26 cellular contexts compared by ENCODE assay signal in genomic region chr16:57616871-57617270, GRCh38. TPM values are rescaled to one million over a fixed set of nuclear protein-coding genes. Genes with fewer than 3 reads are reported as not detected.
DNase-seq lines count a peak whose midpoint lies in the region; ATAC-seq and TF ChIP-seq lines count a peak whose summit lies in the region.
"Had no signal": no experiment of that assay in that cellular context is flagged by ENCODE, and none has a peak within 500 bp of the region (broad histone marks: within the 10 kb centered on the region; RNA-seq: fewer than 3 reads in every experiment).

No MANE protein-coding gene starts in this region.

- no peaks in the 10 kb centered on the region for H3K27me3 Mint-ChIP-seq in chondrocyte (ENCODE audit: low read depth)
- H3K27me3 Mint-ChIP-seq: activated CD4-positive, alpha-beta memory T cell treated with anti-CD3 and anti-CD28 coated beads for 36 hours; activated naive CD4-positive, alpha-beta T cell treated with anti-CD3 and anti-CD28 coated beads, Interleukin-2, amount 50 U/mL, for 24 hours; effector memory CD8-positive, alpha-beta T cell had no signal

- peaks cover 6% of the 10 kb centered on the region for H3K4me1 Mint-ChIP-seq in chondrocyte (ENCODE audit: low read depth)

- no peak overlapping the region for H3K27ac ChIP-seq in right atrium auricular region
- H3K27ac ChIP-seq: left lung had no signal

- H3K9me3 Mint-ChIP-seq in chondrocyte (ENCODE audit: low read depth) = no peaks in the 10 kb centered on the region
- H3K9me3 Mint-ChIP-seq: activated CD4-positive, alpha-beta memory T cell treated with anti-CD3 and anti-CD28 coated beads for 36 hours; activated naive CD4-positive, alpha-beta T cell treated with anti-CD3 and anti-CD28 coated beads, Interleukin-2, amount 50 U/mL, for 24 hours; CD8-positive, alpha-beta T cell; effector memory CD8-positive, alpha-beta T cell; neural crest cell; WTC11 had no signal

- H3K4me3 Mint-ChIP-seq in chondrocyte (ENCODE audit: unreplicated experiment) = no peak overlapping the region
- H3K4me3 Mint-ChIP-seq: activated CD4-positive, alpha-beta memory T cell treated with anti-CD3 and anti-CD28 coated beads for 36 hours; activated naive CD4-positive, alpha-beta T cell treated with anti-CD3 and anti-CD28 coated beads, Interleukin-2, amount 50 U/mL, for 24 hours; CD8-positive, alpha-beta T cell; effector memory CD8-positive, alpha-beta T cell; neural crest cell; WTC11 had no signal

- H3K9me3 ChIP-seq in right atrium auricular region (no peaks in the 10 kb centered on the region), mucosa of descending colon (no peaks in the 10 kb centered on the region)
- H3K9me3 ChIP-seq: left lung, prostate gland had no signal

- no peaks in the 10 kb centered on the region for H3K27me3 ChIP-seq in right atrium auricular region
- H3K27me3 ChIP-seq: left lung had no signal

- TF ChIP-seq CTCF in right atrium auricular region (IDR thresholded peaks at IDR 0.05) (no peak), chondrocyte (IDR thresholded peaks at IDR 0.05) (no peak), mucosa of descending colon (IDR thresholded peaks at IDR 0.05) (no peak)

- intact Hi-C loops in Right ventricle myocardium inferior (cut with DNase I) (no loop called here), mucosa of descending colon (cut with DNase I, micrococcal nuclease) (no loop called here)

- no peak overlapping the region for H3K27ac Mint-ChIP-seq in chondrocyte (ENCODE audit: unreplicated experiment)
- H3K27ac Mint-ChIP-seq: activated CD4-positive, alpha-beta memory T cell treated with anti-CD3 and anti-CD28 coated beads for 36 hours; activated naive CD4-positive, alpha-beta T cell treated with anti-CD3 and anti-CD28 coated beads, Interleukin-2, amount 50 U/mL, for 24 hours; CD8-positive, alpha-beta T cell; WTC11 had no signal

- no peaks in the 10 kb centered on the region for H3K4me1 ChIP-seq in right atrium auricular region
- H3K4me1 ChIP-seq in mucosa of descending colon (ENCODE audit: low read depth) = peaks cover 13% of the 10 kb centered on the region

- no peaks in the 10 kb centered on the region for H3K36me3 ChIP-seq in right atrium auricular region
- H3K36me3 ChIP-seq in mucosa of descending colon (ENCODE audit: low read depth) = no peaks in the 10 kb centered on the region
- H3K36me3 ChIP-seq: left lung, prostate gland had no signal

- no peaks in the 10 kb centered on the region for H3K36me3 Mint-ChIP-seq in chondrocyte (ENCODE audit: low read depth)
- H3K36me3 Mint-ChIP-seq: activated CD4-positive, alpha-beta memory T cell treated with anti-CD3 and anti-CD28 coated beads for 36 hours; activated naive CD4-positive, alpha-beta T cell treated with anti-CD3 and anti-CD28 coated beads, Interleukin-2, amount 50 U/mL, for 24 hours; CD8-positive, alpha-beta T cell; WTC11 had no signal

- H3K4me3 ChIP-seq in right atrium auricular region (no peak overlapping the region), mucosa of descending colon (no peak overlapping the region)
- H3K4me3 ChIP-seq: left lung, prostate gland had no signal

- peak; percentile 69 for ATAC-seq in Right ventricle myocardium inferior
- no peak for ATAC-seq in mucosa of descending colon
- ATAC-seq: left lung, PC-3, WTC11 had no signal

- no peak for DNase-seq in Right ventricle myocardium inferior (ENCODE audit: missing footprints)
- DNase-seq in right atrium auricular region (ENCODE audit: low spot score) = no peak
- DNase-seq in chondrocyte (ENCODE audit: low spot score) = peak; percentile 21
- DNase-seq in mesenteric fat pad (ENCODE audit: low spot score) = peak; percentile 30
- no peak for DNase-seq in NCI-H146 (lab: John Stamatoyannopoulos, UW)
- DNase-seq in KG1 (lab: John Stamatoyannopoulos, UW) = no peak
- DNase-seq in mucosa of descending colon = no peak
- no peak for DNase-seq in NCI-H2227 treated with DMSO at 0.1 percent for 48 hours (lab: John Stamatoyannopoulos, UW)
- DNase-seq: activated CD4-positive, alpha-beta memory T cell treated with anti-CD3 and anti-CD28 coated beads for 36 hours; activated T-cell treated with anti-CD3 and anti-CD28 coated beads for 4 hours; CD8-positive, alpha-beta T cell; cerebellar nuclear complex; DND-41; effector memory CD8-positive, alpha-beta T cell; glutamatergic neuron; NCI-H1694 treated with DMSO at 0.1 percent for 48 hours; NCI-H226; PC-3; substantia nigra had no signal

RNA-seq across cellular contexts. Expression of gene ADGRG1, which starts 11.6 kb away (rescaled TPM):
- 23.1 TPM for total RNA-seq in Right ventricle myocardium inferior
- total RNA-seq in right atrium auricular region = 10 to 100 TPM; 12.6 to 25.5 TPM
- total RNA-seq in chondrocyte = 16.8 to 57.8 TPM (median 56.3 TPM) in 3 replicates
- total RNA-seq in mesenteric fat pad = 96.3 TPM
- 100 to 1,000 TPM in 1 of 3 donors, 10 to 100 TPM in 2; 37.0 to 104 (median 98.4) TPM for total RNA-seq in mucosa of descending colon

RNA-seq across cellular contexts. Expression of gene ADGRG3, which starts 51.2 kb away (rescaled TPM):
- total RNA-seq in Right ventricle myocardium inferior (0.87 TPM), right atrium auricular region (1 to 10 TPM in 1 of 2 donors, under 1 TPM in 1; 0.75 to 1.0 TPM), chondrocyte (not detected in 3 replicates), mesenteric fat pad (13.3 TPM), mucosa of descending colon (1 to 10 TPM in 2 of 3 donors, under 1 TPM in 1; 0.84 to 3.4 (median 1.8) TPM)
- total RNA-seq: activated CD4-positive, alpha-beta memory T cell treated with anti-CD3 and anti-CD28 coated beads for 36 hours; H4; neural crest cell; PC-3; prostate gland; SK-MEL-5 had no signal

Comparison
In these comparisons a context has a peak if more than half of its experiments do, and no peak if none do; other contexts are left out.
1. DNase-seq: peak in chondrocyte (single experiment) and mesenteric fat pad (single experiment); none in Right ventricle myocardium inferior (single experiment), right atrium auricular region (single experiment), NCI-H146 (single experiment), KG1 (single experiment), mucosa of descending colon (0 of 3) and NCI-H2227 treated with DMSO at 0.1 percent for 48 hours (single experiment).